In the genomic region with DNA sequence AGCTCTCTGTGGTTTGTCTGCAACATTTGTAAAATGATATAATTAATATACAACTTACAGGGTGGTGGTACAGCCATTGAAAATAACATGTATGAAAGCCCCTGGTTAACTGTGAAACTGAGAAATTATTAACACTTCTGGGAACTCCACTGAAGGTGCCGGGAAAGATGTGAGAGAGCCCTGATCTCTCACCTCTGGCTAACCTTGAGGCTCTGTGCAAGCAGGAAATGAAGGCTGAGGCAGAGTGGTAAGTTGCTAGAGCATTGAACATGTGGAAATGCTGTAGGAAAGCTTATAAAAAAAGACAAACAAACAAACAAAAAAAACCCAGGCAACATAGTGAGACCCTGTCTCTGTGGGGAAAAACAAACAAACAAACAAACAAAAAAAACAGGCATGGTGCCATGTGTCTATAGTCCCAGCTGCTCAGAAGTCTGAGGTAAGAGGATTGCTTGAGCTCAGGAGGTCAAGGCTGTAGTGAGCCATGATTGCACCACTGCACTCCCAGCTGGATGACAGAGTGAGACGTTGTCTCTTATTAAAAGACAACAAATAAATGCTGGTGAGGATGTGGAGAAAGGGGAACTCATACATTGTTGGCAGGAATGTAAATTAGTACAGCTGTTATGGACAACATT, we compare ENCODE assay signal across 1 cellular context.
TF ChIP-seq lines count a peak whose summit lies in the region.

No MANE protein-coding gene starts in this region.

TF ChIP-seq in HepG2, 621 proteins besides CTCF, POLR2A, EP300 and RAD21 (continues in another document):
- no peak for TF ChIP-seq ZNF720 (CRISPR knock-in tag; IDR thresholded peaks at IDR 0.05)
- peak; percentile 66 for TF ChIP-seq NCOA2 (CRISPR knock-in tag; IDR thresholded peaks at IDR 0.05)
- no peak for TF ChIP-seq KLF9 (CRISPR knock-in tag; IDR thresholded peaks at IDR 0.05; ENCODE audit: low read depth)
- no peak for TF ChIP-seq ONECUT2 (CRISPR knock-in tag; IDR thresholded peaks at IDR 0.05)
- TF ChIP-seq, protein P1, sequence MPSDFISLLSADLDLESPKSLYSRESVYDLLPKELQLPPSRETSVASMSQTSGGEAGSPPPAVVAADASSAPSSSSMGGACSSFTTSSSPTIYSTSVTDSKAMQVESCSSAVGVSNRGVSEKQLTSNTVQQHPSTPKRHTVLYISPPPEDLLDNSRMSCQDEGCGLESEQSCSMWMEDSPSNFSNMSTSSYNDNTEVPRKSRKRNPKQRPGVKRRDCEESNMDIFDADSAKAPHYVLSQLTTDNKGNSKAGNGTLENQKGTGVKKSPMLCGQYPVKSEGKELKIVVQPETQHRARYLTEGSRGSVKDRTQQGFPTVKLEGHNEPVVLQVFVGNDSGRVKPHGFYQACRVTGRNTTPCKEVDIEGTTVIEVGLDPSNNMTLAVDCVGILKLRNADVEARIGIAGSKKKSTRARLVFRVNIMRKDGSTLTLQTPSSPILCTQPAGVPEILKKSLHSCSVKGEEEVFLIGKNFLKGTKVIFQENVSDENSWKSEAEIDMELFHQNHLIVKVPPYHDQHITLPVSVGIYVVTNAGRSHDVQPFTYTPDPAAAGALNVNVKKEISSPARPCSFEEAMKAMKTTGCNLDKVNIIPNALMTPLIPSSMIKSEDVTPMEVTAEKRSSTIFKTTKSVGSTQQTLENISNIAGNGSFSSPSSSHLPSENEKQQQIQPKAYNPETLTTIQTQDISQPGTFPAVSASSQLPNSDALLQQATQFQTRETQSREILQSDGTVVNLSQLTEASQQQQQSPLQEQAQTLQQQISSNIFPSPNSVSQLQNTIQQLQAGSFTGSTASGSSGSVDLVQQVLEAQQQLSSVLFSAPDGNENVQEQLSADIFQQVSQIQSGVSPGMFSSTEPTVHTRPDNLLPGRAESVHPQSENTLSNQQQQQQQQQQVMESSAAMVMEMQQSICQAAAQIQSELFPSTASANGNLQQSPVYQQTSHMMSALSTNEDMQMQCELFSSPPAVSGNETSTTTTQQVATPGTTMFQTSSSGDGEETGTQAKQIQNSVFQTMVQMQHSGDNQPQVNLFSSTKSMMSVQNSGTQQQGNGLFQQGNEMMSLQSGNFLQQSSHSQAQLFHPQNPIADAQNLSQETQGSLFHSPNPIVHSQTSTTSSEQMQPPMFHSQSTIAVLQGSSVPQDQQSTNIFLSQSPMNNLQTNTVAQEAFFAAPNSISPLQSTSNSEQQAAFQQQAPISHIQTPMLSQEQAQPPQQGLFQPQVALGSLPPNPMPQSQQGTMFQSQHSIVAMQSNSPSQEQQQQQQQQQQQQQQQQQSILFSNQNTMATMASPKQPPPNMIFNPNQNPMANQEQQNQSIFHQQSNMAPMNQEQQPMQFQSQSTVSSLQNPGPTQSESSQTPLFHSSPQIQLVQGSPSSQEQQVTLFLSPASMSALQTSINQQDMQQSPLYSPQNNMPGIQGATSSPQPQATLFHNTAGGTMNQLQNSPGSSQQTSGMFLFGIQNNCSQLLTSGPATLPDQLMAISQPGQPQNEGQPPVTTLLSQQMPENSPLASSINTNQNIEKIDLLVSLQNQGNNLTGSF (CRISPR knock-in tag; IDR thresholded peaks at IDR 0.05) = no peak
- no peak for TF ChIP-seq PHB2 (IDR thresholded peaks at IDR 0.05; ENCODE audit: partially characterized antibody)
- TF ChIP-seq, protein P2, sequence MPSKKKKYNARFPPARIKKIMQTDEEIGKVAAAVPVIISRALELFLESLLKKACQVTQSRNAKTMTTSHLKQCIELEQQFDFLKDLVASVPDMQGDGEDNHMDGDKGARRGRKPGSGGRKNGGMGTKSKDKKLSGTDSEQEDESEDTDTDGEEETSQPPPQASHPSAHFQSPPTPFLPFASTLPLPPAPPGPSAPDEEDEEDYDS (CRISPR knock-in tag; IDR thresholded peaks at IDR 0.05) = no peak
- TF ChIP-seq, protein P3, sequence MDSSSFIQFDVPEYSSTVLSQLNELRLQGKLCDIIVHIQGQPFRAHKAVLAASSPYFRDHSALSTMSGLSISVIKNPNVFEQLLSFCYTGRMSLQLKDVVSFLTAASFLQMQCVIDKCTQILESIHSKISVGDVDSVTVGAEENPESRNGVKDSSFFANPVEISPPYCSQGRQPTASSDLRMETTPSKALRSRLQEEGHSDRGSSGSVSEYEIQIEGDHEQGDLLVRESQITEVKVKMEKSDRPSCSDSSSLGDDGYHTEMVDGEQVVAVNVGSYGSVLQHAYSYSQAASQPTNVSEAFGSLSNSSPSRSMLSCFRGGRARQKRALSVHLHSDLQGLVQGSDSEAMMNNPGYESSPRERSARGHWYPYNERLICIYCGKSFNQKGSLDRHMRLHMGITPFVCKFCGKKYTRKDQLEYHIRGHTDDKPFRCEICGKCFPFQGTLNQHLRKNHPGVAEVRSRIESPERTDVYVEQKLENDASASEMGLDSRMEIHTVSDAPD (CRISPR knock-in tag; IDR thresholded peaks at IDR 0.05) = no peak
- TF ChIP-seq ATF3 (CRISPR knock-in tag; IDR thresholded peaks at IDR 0.05) = no peak
- no peak for TF ChIP-seq FUBP1 (CRISPR knock-in tag; IDR thresholded peaks at IDR 0.05; ENCODE audit: borderline replicate concordance)
- TF ChIP-seq, protein P4, sequence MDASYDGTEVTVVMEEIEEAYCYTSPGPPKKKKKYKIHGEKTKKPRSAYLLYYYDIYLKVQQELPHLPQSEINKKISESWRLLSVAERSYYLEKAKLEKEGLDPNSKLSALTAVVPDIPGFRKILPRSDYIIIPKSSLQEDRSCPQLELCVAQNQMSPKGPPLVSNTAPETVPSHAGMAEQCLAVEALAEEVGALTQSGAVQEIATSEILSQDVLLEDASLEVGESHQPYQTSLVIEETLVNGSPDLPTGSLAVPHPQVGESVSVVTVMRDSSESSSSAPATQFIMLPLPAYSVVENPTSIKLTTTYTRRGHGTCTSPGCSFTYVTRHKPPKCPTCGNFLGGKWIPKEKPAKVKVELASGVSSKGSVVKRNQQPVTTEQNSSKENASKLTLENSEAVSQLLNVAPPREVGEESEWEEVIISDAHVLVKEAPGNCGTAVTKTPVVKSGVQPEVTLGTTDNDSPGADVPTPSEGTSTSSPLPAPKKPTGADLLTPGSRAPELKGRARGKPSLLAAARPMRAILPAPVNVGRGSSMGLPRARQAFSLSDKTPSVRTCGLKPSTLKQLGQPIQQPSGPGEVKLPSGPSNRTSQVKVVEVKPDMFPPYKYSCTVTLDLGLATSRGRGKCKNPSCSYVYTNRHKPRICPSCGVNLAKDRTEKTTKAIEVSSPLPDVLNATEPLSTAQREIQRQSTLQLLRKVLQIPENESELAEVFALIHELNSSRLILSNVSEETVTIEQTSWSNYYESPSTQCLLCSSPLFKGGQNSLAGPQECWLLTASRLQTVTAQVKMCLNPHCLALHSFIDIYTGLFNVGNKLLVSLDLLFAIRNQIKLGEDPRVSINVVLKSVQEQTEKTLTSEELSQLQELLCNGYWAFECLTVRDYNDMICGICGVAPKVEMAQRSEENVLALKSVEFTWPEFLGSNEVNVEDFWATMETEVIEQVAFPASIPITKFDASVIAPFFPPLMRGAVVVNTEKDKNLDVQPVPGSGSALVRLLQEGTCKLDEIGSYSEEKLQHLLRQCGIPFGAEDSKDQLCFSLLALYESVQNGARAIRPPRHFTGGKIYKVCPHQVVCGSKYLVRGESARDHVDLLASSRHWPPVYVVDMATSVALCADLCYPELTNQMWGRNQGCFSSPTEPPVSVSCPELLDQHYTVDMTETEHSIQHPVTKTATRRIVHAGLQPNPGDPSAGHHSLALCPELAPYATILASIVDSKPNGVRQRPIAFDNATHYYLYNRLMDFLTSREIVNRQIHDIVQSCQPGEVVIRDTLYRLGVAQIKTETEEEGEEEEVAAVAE (CRISPR knock-in tag; IDR thresholded peaks at IDR 0.05; ENCODE audit: borderline replicate concordance) = no peak
- TF ChIP-seq MIER2 (CRISPR knock-in tag; IDR thresholded peaks at IDR 0.05) = no peak
- TF ChIP-seq NFE2L1 (CRISPR knock-in tag; IDR thresholded peaks at IDR 0.05; ENCODE audit: borderline replicate concordance) = no peak
- TF ChIP-seq SATB2 (CRISPR knock-in tag; IDR thresholded peaks at IDR 0.05) = no peak
- TF ChIP-seq ZNF382 (CRISPR knock-in tag; IDR thresholded peaks at IDR 0.05; ENCODE audit: borderline replicate concordance) = no peak
- TF ChIP-seq, protein P5, sequence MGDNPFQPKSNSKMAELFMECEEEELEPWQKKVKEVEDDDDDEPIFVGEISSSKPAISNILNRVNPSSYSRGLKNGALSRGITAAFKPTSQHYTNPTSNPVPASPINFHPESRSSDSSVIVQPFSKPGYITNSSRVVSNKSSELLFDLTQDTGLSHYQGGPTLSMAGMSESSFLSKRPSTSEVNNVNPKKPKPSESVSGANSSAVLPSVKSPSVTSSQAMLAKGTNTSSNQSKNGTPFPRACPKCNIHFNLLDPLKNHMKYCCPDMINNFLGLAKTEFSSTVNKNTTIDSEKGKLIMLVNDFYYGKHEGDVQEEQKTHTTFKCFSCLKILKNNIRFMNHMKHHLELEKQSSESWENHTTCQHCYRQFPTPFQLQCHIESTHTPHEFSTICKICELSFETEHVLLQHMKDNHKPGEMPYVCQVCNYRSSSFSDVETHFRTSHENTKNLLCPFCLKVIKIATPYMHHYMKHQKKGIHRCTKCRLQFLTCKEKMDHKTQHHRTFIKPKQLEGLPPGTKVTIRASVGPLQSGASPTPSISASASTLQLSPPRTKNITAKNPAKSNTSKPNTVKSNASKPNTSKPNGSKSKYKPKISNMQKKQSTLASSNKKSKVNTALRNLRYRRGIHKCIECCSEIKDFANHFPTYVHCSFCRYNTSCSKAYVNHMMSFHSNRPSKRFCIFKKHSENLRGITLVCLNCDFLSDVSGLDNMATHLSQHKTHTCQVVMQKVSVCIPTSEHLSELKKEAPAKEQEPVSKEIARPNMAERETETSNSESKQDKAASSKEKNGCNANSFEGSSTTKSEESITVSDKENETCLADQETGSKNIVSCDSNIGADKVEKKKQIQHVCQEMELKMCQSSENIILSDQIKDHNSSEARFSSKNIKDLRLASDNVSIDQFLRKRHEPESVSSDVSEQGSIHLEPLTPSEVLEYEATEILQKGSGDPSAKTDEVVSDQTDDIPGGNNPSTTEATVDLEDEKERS (CRISPR knock-in tag; IDR thresholded peaks at IDR 0.05) = peak; percentile 78; the same call in 1 of the 2 replicates
- 0 out of 2 replicates have a peak, but pooled peaks have one; percentile 30 for TF ChIP-seq ZNF614 (CRISPR knock-in tag; IDR thresholded peaks at IDR 0.05; ENCODE audit: borderline replicate concordance)
- TF ChIP-seq ATF7 (IDR thresholded peaks at IDR 0.05) = peak; percentile 52
- no peak for TF ChIP-seq ATF7 (CRISPR knock-in tag; IDR thresholded peaks at IDR 0.05)
- no peak for TF ChIP-seq CSRNP2 (CRISPR knock-in tag; conservative IDR thresholded peaks at IDR 0.05; ENCODE audit: low read depth)
- TF ChIP-seq PITX1 (CRISPR knock-in tag; IDR thresholded peaks at IDR 0.05) = 0 out of 2 replicates have a peak, but pooled peaks have one; percentile 27
- TF ChIP-seq MXI1 (IDR thresholded peaks at IDR 0.05; ENCODE audit: borderline replicate concordance, low read depth, low read length) = no peak
- peak; percentile 66 for TF ChIP-seq ZNF644 (CRISPR knock-in tag; IDR thresholded peaks at IDR 0.05; ENCODE audit: low read depth)
- TF ChIP-seq TBX2 (CRISPR knock-in tag; IDR thresholded peaks at IDR 0.05; ENCODE audit: borderline replicate concordance) = no peak
- TF ChIP-seq, protein P6, sequence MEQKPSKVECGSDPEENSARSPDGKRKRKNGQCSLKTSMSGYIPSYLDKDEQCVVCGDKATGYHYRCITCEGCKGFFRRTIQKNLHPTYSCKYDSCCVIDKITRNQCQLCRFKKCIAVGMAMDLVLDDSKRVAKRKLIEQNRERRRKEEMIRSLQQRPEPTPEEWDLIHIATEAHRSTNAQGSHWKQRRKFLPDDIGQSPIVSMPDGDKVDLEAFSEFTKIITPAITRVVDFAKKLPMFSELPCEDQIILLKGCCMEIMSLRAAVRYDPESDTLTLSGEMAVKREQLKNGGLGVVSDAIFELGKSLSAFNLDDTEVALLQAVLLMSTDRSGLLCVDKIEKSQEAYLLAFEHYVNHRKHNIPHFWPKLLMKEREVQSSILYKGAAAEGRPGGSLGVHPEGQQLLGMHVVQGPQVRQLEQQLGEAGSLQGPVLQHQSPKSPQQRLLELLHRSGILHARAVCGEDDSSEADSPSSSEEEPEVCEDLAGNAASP (CRISPR knock-in tag; IDR thresholded peaks at IDR 0.05; ENCODE audit: borderline replicate concordance) = peak; percentile 22; the same call in 1 of the 2 replicates
- TF ChIP-seq NR2F6 (IDR thresholded peaks at IDR 0.05) = peak; percentile 87
- TF ChIP-seq NR2F6 (CRISPR knock-in tag; IDR thresholded peaks at IDR 0.05) = peak; percentile 91
- TF ChIP-seq ZNF777 (CRISPR knock-in tag; IDR thresholded peaks at IDR 0.05) = no peak
- no peak for TF ChIP-seq ZBTB7B (CRISPR knock-in tag; IDR thresholded peaks at IDR 0.05)
- TF ChIP-seq ZNF883 (CRISPR knock-in tag; IDR thresholded peaks at IDR 0.05; ENCODE audit: not compliant biosample characterization) = no peak
- TF ChIP-seq ZNF230 (CRISPR knock-in tag; IDR thresholded peaks at IDR 0.05) = no peak
- TF ChIP-seq ZNF451 (CRISPR knock-in tag; IDR thresholded peaks at IDR 0.05) = no peak
- TF ChIP-seq ZNF891 (CRISPR knock-in tag; IDR thresholded peaks at IDR 0.05) = no peak
- no peak for TF ChIP-seq NFIC (IDR thresholded peaks at IDR 0.05; ENCODE audit: low read length)
